23 cellular contexts compared by ENCODE assay signal in the genomic region with DNA sequence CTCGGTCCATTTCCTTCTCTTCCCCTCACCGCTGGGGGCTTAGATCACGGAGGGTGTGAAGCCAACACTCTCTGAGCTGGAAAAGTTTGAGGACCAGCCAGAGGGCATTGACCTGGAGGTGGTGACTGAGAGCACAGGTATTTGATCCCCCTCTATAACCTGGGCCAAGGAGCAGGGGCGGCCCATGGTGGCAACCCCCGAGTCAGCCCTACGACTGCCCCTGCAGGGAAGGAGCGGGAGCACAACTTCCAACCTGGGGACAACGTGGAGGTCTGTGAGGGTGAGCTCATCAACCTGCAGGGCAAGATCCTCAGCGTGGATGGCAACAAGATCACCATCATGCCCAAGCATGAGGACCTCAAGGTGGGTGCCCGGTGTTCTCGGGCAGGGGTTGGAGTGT. TPM values are rescaled to one million over a fixed set of nuclear protein-coding genes. Genes with fewer than 3 reads are reported as not detected.
A peak's percentile ranks its signal among the peaks of the same experiment; 100 is the strongest.
DNase-seq lines count a peak whose midpoint lies in the region; ATAC-seq, FAIRE-seq and TF ChIP-seq lines count a peak whose summit lies in the region.
"Had no signal": no experiment of that assay in that cellular context is flagged by ENCODE, and none has a peak within 500 bp of the region (broad histone marks: within the 10 kb centered on the region; RNA-seq: fewer than 3 reads in every experiment).

No MANE protein-coding gene starts in this region.

- no peak for TF ChIP-seq RAD21 in K562 (CRISPR knock-in tag; conservative IDR thresholded peaks at IDR 0.05 in 1 of 2, IDR thresholded peaks at IDR 0.05 in 1 of 2)

- no peak for DNase-seq in activated T-cell treated with anti-CD3 and anti-CD28 coated beads, Interleukin-2, amount 50 U/mL, for 72 hours
- DNase-seq in activated T-cell treated with anti-CD3 and anti-CD28 coated beads for 4 hours (no peak), K562 (ENCODE audit: extremely low read depth in 1 of 4, low spot score in 3 of 4) (no peak), SHP77 (lab: John Stamatoyannopoulos, UW) (no peak), Caco-2 (no peak)
- DNase-seq in stimulated activated naive B cell treated with anti-CD40 and anti-IgM and Interleukin-4, amounts not matched to agents 10 μg/mL and 1 μg/mL and 100 μg/mL, for 72 hours: no peak
- DNase-seq: BE2C; CD8-positive, alpha-beta T cell; DMS79; H9; IMR-90; Karpas-422; MG63; NCI-H1105 treated with DMSO at 0.1 percent for 48 hours; NCI-H1694 treated with DMSO at 0.1 percent for 48 hours; NK-92 treated with Interleukin-12 subunit alpha and Interleukin-12 subunit beta, amount 100 ng/mL, for 24 hours; Right ventricle myocardium superior had no signal

- H3K4me2 ChIP-seq in K562 (ENCODE audit: insufficient read depth, low read length): no peak overlapping the region

- H3K9me3 Mint-ChIP-seq in activated T-cell treated with anti-CD3 and anti-CD28 coated beads, Interleukin-2, amount 50 U/mL, for 72 hours: no peaks in the 10 kb centered on the region
- H3K9me3 Mint-ChIP-seq in stimulated activated naive B cell treated with anti-CD40 and anti-IgM and Interleukin-4, amounts not matched to agents 10 μg/mL and 1 μg/mL and 100 μg/mL, for 72 hours: no peaks in the 10 kb centered on the region
- H3K9me3 Mint-ChIP-seq in Caco-2 (ENCODE audit: unreplicated experiment): no peaks in the 10 kb centered on the region
- H3K9me3 Mint-ChIP-seq: CD8-positive, alpha-beta T cell; H9 had no signal

- intact Hi-C loops in K562 (cut with micrococcal nuclease): no loop called here
- intact Hi-C loops in Caco-2 (cut with micrococcal nuclease; ENCODE audit: unreplicated experiment): no loop called here

- CTCF ChIA-PET in K562 (lab: Yijun Ruan, JAX; ENCODE audit: low intra/inter-chr PET ratio): no interaction called here
- CTCF ChIA-PET in Caco-2 (lab: Charles Lee): no interaction called here

- no peak overlapping the region for H2AFZ ChIP-seq in K562 (ENCODE audit: low read depth, low read length)

- H3K79me2 ChIP-seq in K562 (ENCODE audit: control insufficient read depth, insufficient read depth, low read length): no peaks in the 10 kb centered on the region

- H3K27ac ChIP-seq in K562 (ENCODE audit: extremely low read depth, low read depth, low read length): no peak overlapping the region
- H3K27ac ChIP-seq: SK-N-MC had no signal

- no peaks in the 10 kb centered on the region for H3K27me3 ChIP-seq in K562 (ENCODE audit: control insufficient read depth in 2 of 2, insufficient read depth in 2 of 2, low read length in 2 of 2)
- no peaks in the 10 kb centered on the region for H3K27me3 ChIP-seq in Caco-2 (replicated peaks; ENCODE audit: control insufficient read depth, insufficient read depth, low read length)
- H3K27me3 ChIP-seq: BE2C, MG63 had no signal

- H3K27ac Mint-ChIP-seq in activated T-cell treated with anti-CD3 and anti-CD28 coated beads, Interleukin-2, amount 50 U/mL, for 72 hours: peak overlapping the region; percentile 43
- peak overlapping the region; percentile 26 for H3K27ac Mint-ChIP-seq in stimulated activated naive B cell treated with anti-CD40 and anti-IgM and Interleukin-4, amounts not matched to agents 10 μg/mL and 1 μg/mL and 100 μg/mL, for 72 hours
- H3K27ac Mint-ChIP-seq in Caco-2 (ENCODE audit: unreplicated experiment): no peak overlapping the region

- WGBS in K562 (ENCODE audit: insufficient coverage, low coverage, missing lambda C conversion rate): 89% methylated on average over 11 of the region's 11 CpGs

- in situ Hi-C loops in K562 (cut with MboI): no loop called here

- no peaks in the 10 kb centered on the region for H3K27me3 Mint-ChIP-seq in activated T-cell treated with anti-CD3 and anti-CD28 coated beads, Interleukin-2, amount 50 U/mL, for 72 hours (ENCODE audit: low read depth)
- H3K27me3 Mint-ChIP-seq in stimulated activated naive B cell treated with anti-CD40 and anti-IgM and Interleukin-4, amounts not matched to agents 10 μg/mL and 1 μg/mL and 100 μg/mL, for 72 hours: no peaks in the 10 kb centered on the region
- H3K27me3 Mint-ChIP-seq in Caco-2 (ENCODE audit: insufficient read depth, unreplicated experiment): no peaks in the 10 kb centered on the region

- no peaks in the 10 kb centered on the region; the same call in 1 of the 2 replicates for H4K20me1 ChIP-seq in K562 (replicated peaks; ENCODE audit: control insufficient read depth, insufficient read depth, low read length)

- no peak overlapping the region for H3K4me3 ChIP-seq in K562
- no peak overlapping the region for H3K4me3 ChIP-seq in Caco-2 (ENCODE audit: low read depth, low read length)
- H3K4me3 ChIP-seq: MG63, SK-N-MC had no signal

- no peak for FAIRE-seq in K562 (lab: Jason Lieb, UNC)
- FAIRE-seq: D721Med, HTR-8/SVneo had no signal

- TF ChIP-seq CTCF in K562 (IDR thresholded peaks at IDR 0.05 in 2 of 3, conservative IDR thresholded peaks at IDR 0.05 in 1 of 3; ENCODE audit: insufficient read depth in 2 of 3, low read depth in 1 of 3, low read length in 3 of 3) (no peak), Caco-2 (IDR thresholded peaks at IDR 0.05; ENCODE audit: insufficient read depth in 1 of 2, low read depth in 1 of 2, low read length in 1 of 2, severe bottlenecking in 1 of 2, unreplicated experiment in 1 of 2) (no peak)

- ATAC-seq in activated T-cell treated with anti-CD3 and anti-CD28 coated beads, Interleukin-2, amount 50 U/mL, for 72 hours (replicated peaks in 1 of 2): no peak
- ATAC-seq in K562: no peak
- ATAC-seq in stimulated activated naive B cell treated with anti-CD40 and anti-IgM and Interleukin-4, amounts not matched to agents 10 μg/mL and 1 μg/mL and 100 μg/mL, for 72 hours (replicated peaks): no peak
- ATAC-seq: CD8-positive, alpha-beta T cell had no signal

- H3K9ac ChIP-seq in K562 (ENCODE audit: insufficient read depth in 1 of 2, low read depth in 2 of 2, low read length in 2 of 2): peak overlapping the region in 1 of 2 experiments; percentile 78; a peak in 2 of 4 replicates

- peaks cover 21 to 39% of the 10 kb centered on the region in 2 donors for H3K36me3 Mint-ChIP-seq in activated T-cell treated with anti-CD3 and anti-CD28 coated beads, Interleukin-2, amount 50 U/mL, for 72 hours (ENCODE audit: insufficient read depth in 2 of 2)
- H3K36me3 Mint-ChIP-seq in stimulated activated naive B cell treated with anti-CD40 and anti-IgM and Interleukin-4, amounts not matched to agents 10 μg/mL and 1 μg/mL and 100 μg/mL, for 72 hours: peaks cover 64 to 78% of the 10 kb centered on the region in 2 donors
- H3K36me3 Mint-ChIP-seq in Caco-2 (ENCODE audit: insufficient read depth, unreplicated experiment): peaks cover 90% of the 10 kb centered on the region

- peaks cover 29% of the 10 kb centered on the region for H3K4me1 Mint-ChIP-seq in activated T-cell treated with anti-CD3 and anti-CD28 coated beads, Interleukin-2, amount 50 U/mL, for 72 hours (ENCODE audit: low read depth)
- H3K4me1 Mint-ChIP-seq in stimulated activated naive B cell treated with anti-CD40 and anti-IgM and Interleukin-4, amounts not matched to agents 10 μg/mL and 1 μg/mL and 100 μg/mL, for 72 hours: peaks cover 8 to 20% of the 10 kb centered on the region in 2 donors
- H3K4me1 Mint-ChIP-seq in Caco-2 (ENCODE audit: low read depth, unreplicated experiment): no peaks in the 10 kb centered on the region
- H3K4me1 Mint-ChIP-seq: H9 had no signal

- H3K9me1 ChIP-seq in K562 (ENCODE audit: control insufficient read depth, insufficient read depth, low read length): no peaks in the 10 kb centered on the region

- POLR2A ChIA-PET in K562 (lab: Yijun Ruan, JAX) (interaction anchor here (0.8 to 1.4 kb wide), 3 partner anchors 12 to 33 kb away, joined by 3 read pairs; a partner anchor contains a TSS), Caco-2 (lab: Charles Lee) (interaction anchor here (1.0 to 1.5 kb wide), 2 partner anchors 11 to 33 kb away, joined by 3 to 5 read pairs; a partner anchor contains a TSS)

- peak; percentile 28 for TF ChIP-seq POLR2A in GM19193 (IDR thresholded peaks at IDR 0.05; ENCODE audit: extremely low read depth, insufficient read depth, insufficient read length)
- TF ChIP-seq POLR2A in K562 (conservative IDR thresholded peaks at IDR 0.05): no peak

- peaks cover 0 to 11% of the 10 kb centered on the region in 2 experiments; a peak in 1 of 5 replicates for H3K4me1 ChIP-seq in K562 (replicated peaks in 1 of 2; ENCODE audit: control insufficient read depth in 2 of 2, insufficient read depth in 2 of 2, low read length in 2 of 2)
- no peaks in the 10 kb centered on the region for H3K4me1 ChIP-seq in Caco-2
- H3K4me1 ChIP-seq: BE2C had no signal

- BruUV-seq in K562 (replicated peaks; lab: Mats Ljungman, UMichigan) (no TSS peak), Caco-2 (replicated peaks; lab: Mats Ljungman, UMichigan) (no TSS peak)

- no peaks in the 10 kb centered on the region for H3K9me3 ChIP-seq in K562 (replicated peaks; ENCODE audit: control insufficient read depth, insufficient read depth, low read depth, low read length)
- H3K9me3 ChIP-seq in Caco-2: no peaks in the 10 kb centered on the region
- H3K9me3 ChIP-seq: BE2C, MG63 had no signal

- H3K4me3 Mint-ChIP-seq in activated T-cell treated with anti-CD3 and anti-CD28 coated beads, Interleukin-2, amount 50 U/mL, for 72 hours: no peak overlapping the region
- no peak overlapping the region for H3K4me3 Mint-ChIP-seq in stimulated activated naive B cell treated with anti-CD40 and anti-IgM and Interleukin-4, amounts not matched to agents 10 μg/mL and 1 μg/mL and 100 μg/mL, for 72 hours
- no peak overlapping the region for H3K4me3 Mint-ChIP-seq in Caco-2 (ENCODE audit: unreplicated experiment)
- H3K4me3 Mint-ChIP-seq: CD8-positive, alpha-beta T cell; H9 had no signal

- H3K36me3 ChIP-seq in K562 (ENCODE audit: control insufficient read depth, insufficient read depth, low read length) (peaks cover 96% of the 10 kb centered on the region; the same call in 2 of the 3 replicates), Caco-2 (ENCODE audit: control insufficient read depth, insufficient read depth, low read length) (peaks cover 15% of the 10 kb centered on the region)

- no peak for TF ChIP-seq EP300 in K562 (IDR thresholded peaks at IDR 0.05; ENCODE audit: low read length)

RNA-seq across cellular contexts. Expression of a gene that starts 11.6 kb away (rescaled TPM):
- 10 to 100 TPM; 52.4 to 55.8 TPM for total RNA-seq in activated T-cell treated with anti-CD3 and anti-CD28 coated beads, Interleukin-2, amount 50 U/mL, for 72 hours
- 133 and 241 TPM in 2 replicates for total RNA-seq in K562 (2011; cell fraction: chromatin; rRNA removed; ENCODE audit: low replicate concordance)
- total RNA-seq in K562 (2011; cell fraction: nucleolus; rRNA removed): 181 and 193 TPM in 2 replicates
- total RNA-seq in K562 (2011; cell fraction: nucleoplasm; rRNA removed): 161 and 168 TPM in 2 replicates
- total RNA-seq in K562 (2014; rRNA removed) (221 and 239 TPM in 2 replicates), K562 (2014; rRNA removed; fragmentation: Illumina TruSeq; extraction: Trizol) (81.4 and 94.9 TPM in 2 replicates), K562 (2015; rRNA removed; fragmentation: Illumina TruSeq; extraction: Trizol) (145 and 148 TPM in 2 replicates), K562 (2021) (214 and 221 TPM in 2 replicates), Caco-2 (2022) (152 and 162 TPM in 2 replicates)
- polyA plus RNA-seq in K562 (2011; rRNA removed) (166 and 170 TPM in 2 replicates), K562 (2014; fragmentation: Illumina TruSeq; extraction: Trizol) (157 and 181 TPM in 2 replicates), K562 (2014; fragmentation: Nextera tagmentation; extraction: Ambion mirVana) (10 to 100 TPM; 28.3 to 55.4 TPM), K562 (2014; rRNA removed) (221 and 228 TPM in 2 replicates)
- polyA plus RNA-seq in K562 (2011; cell fraction: cytosol; rRNA removed): 245 and 333 TPM in 2 replicates
- 158 and 195 TPM in 2 replicates for polyA plus RNA-seq in K562 (2011; cell fraction: nucleus; rRNA removed)
- polyA plus RNA-seq in K562 (2012): 135 and 190 TPM in 2 replicates
- 114 and 139 TPM in 2 replicates for polyA minus RNA-seq in K562 (2011; rRNA and poly(A)+ RNA removed)
- polyA minus RNA-seq in K562 (2011; cell fraction: cytosol; rRNA and poly(A)+ RNA removed): 106 and 111 TPM in 2 replicates
- polyA minus RNA-seq in K562 (2011; cell fraction: nucleus; rRNA and poly(A)+ RNA removed): 45.2 and 70.6 TPM in 2 replicates

RNA-seq across cellular contexts. Expression of a gene that starts 23.7 kb away (rescaled TPM):
- total RNA-seq in activated T-cell treated with anti-CD3 and anti-CD28 coated beads, Interleukin-2, amount 50 U/mL, for 72 hours: 100 to 1,000 TPM; 192 to 201 TPM
- total RNA-seq in K562 (2011; cell fraction: chromatin; rRNA removed; ENCODE audit: low replicate concordance): 330 and 539 TPM in 2 replicates
- total RNA-seq in K562 (2011; cell fraction: nucleolus; rRNA removed): 230 and 249 TPM in 2 replicates
- total RNA-seq in K562 (2011; cell fraction: nucleoplasm; rRNA removed): 271 and 280 TPM in 2 replicates
- total RNA-seq in K562 (2014; rRNA removed): 64.1 and 68.6 TPM in 2 replicates
- total RNA-seq in K562 (2014; rRNA removed; fragmentation: Illumina TruSeq; extraction: Trizol): 29.4 and 34.5 TPM in 2 replicates
- 35.9 and 36.9 TPM in 2 replicates for total RNA-seq in K562 (2015; rRNA removed; fragmentation: Illumina TruSeq; extraction: Trizol)
- 73.4 and 85.9 TPM in 2 replicates for total RNA-seq in K562 (2021)
- 27.6 and 58.9 TPM in 2 replicates for polyA plus RNA-seq in K562 (2011; rRNA removed)
- 37.3 and 38.8 TPM in 2 replicates for polyA plus RNA-seq in K562 (2011; cell fraction: cytosol; rRNA removed)
- polyA plus RNA-seq in K562 (2011; cell fraction: nucleus; rRNA removed): 208 and 227 TPM in 2 replicates
- polyA plus RNA-seq in K562 (2012): 93.1 and 112 TPM in 2 replicates
- polyA plus RNA-seq in K562 (2014; fragmentation: Illumina TruSeq; extraction: Trizol): 68.9 and 70.5 TPM in 2 replicates
- polyA plus RNA-seq in K562 (2014; fragmentation: Nextera tagmentation; extraction: Ambion mirVana): 10 to 100 TPM; 13.3 to 18.8 TPM
- 50.2 and 75.6 TPM in 2 replicates for polyA plus RNA-seq in K562 (2014; rRNA removed)
- 37.0 and 51.5 TPM in 2 replicates for polyA minus RNA-seq in K562 (2011; rRNA and poly(A)+ RNA removed)
- polyA minus RNA-seq in K562 (2011; cell fraction: cytosol; rRNA and poly(A)+ RNA removed): 42.2 and 42.6 TPM in 2 replicates
- 36.1 and 56.9 TPM in 2 replicates for polyA minus RNA-seq in K562 (2011; cell fraction: nucleus; rRNA and poly(A)+ RNA removed)
- 171 and 188 TPM in 2 replicates for total RNA-seq in Caco-2 (2022)

RNA-seq across cellular contexts. Expression of a gene that starts 29.7 kb away (rescaled TPM):
- 1 to 10 TPM in 1 of 2 donors, under 1 TPM in 1; 0.72 to 1.1 TPM for total RNA-seq in activated T-cell treated with anti-CD3 and anti-CD28 coated beads, Interleukin-2, amount 50 U/mL, for 72 hours
- 0.56 and 1.8 TPM in 2 replicates for total RNA-seq in K562 (2011; cell fraction: chromatin; rRNA removed; ENCODE audit: low replicate concordance)
- total RNA-seq in K562 (2011; cell fraction: nucleolus; rRNA removed): 2.0 and 2.5 TPM in 2 replicates
- total RNA-seq in K562 (2011; cell fraction: nucleoplasm; rRNA removed): 2.1 TPM in 2 replicates
- total RNA-seq in K562 (2014; rRNA removed) (5.4 and 5.5 TPM in 2 replicates), K562 (2014; rRNA removed; fragmentation: Illumina TruSeq; extraction: Trizol) (1.1 TPM in 2 replicates), K562 (2015; rRNA removed; fragmentation: Illumina TruSeq; extraction: Trizol) (0.80 and 1.1 TPM in 2 replicates), K562 (2021) (2.5 and 3.4 TPM in 2 replicates), Caco-2 (2022) (1.7 and 2.7 TPM in 2 replicates)
- polyA plus RNA-seq in K562 (2011; rRNA removed) (2.1 and 2.5 TPM in 2 replicates), K562 (2014; fragmentation: Illumina TruSeq; extraction: Trizol) (0.53 and 0.92 TPM in 2 replicates), K562 (2014; fragmentation: Nextera tagmentation; extraction: Ambion mirVana) (1 to 10 TPM in 1 of 2 experiments, under 1 TPM in 1; 0.92 to 1.2 TPM), K562 (2014; rRNA removed) (5.2 and 6.3 TPM in 2 replicates)
- 3.2 and 6.3 TPM in 2 replicates for polyA plus RNA-seq in K562 (2011; cell fraction: cytosol; rRNA removed)
- 2.0 TPM in 2 replicates for polyA plus RNA-seq in K562 (2011; cell fraction: nucleus; rRNA removed)
- polyA plus RNA-seq in K562 (2012): 1.3 and 2.0 TPM in 2 replicates
- polyA minus RNA-seq in K562 (2011; rRNA and poly(A)+ RNA removed): 0.39 and 0.63 TPM in 2 replicates
- 0.86 and 1.1 TPM in 2 replicates for polyA minus RNA-seq in K562 (2011; cell fraction: cytosol; rRNA and poly(A)+ RNA removed)
- 0.94 and 1.4 TPM in 2 replicates for polyA minus RNA-seq in K562 (2011; cell fraction: nucleus; rRNA and poly(A)+ RNA removed)
- total RNA-seq: A172, Right ventricle myocardium superior had no signal

RNA-seq across cellular contexts. Expression of a gene that starts 33.3 kb away (rescaled TPM):
- 1,000 to 10,000 TPM; 3,177 to 3,644 TPM for total RNA-seq in activated T-cell treated with anti-CD3 and anti-CD28 coated beads, Interleukin-2, amount 50 U/mL, for 72 hours
- 222 and 453 TPM in 2 replicates for total RNA-seq in K562 (2011; cell fraction: chromatin; rRNA removed; ENCODE audit: low replicate concordance)
- 784 and 1,002 TPM in 2 replicates for total RNA-seq in K562 (2011; cell fraction: nucleolus; rRNA removed)
- total RNA-seq in K562 (2011; cell fraction: nucleoplasm; rRNA removed): 878 and 1,583 TPM in 2 replicates
- total RNA-seq in K562 (2014; rRNA removed) (2,011 and 2,125 TPM in 2 replicates), K562 (2014; rRNA removed; fragmentation: Illumina TruSeq; extraction: Trizol) (82.6 and 146 TPM in 2 replicates), K562 (2015; rRNA removed; fragmentation: Illumina TruSeq; extraction: Trizol) (114 and 137 TPM in 2 replicates), K562 (2021) (3,072 and 3,267 TPM in 2 replicates), Caco-2 (2022) (2,801 and 3,019 TPM in 2 replicates)
- polyA plus RNA-seq in K562 (2011; rRNA removed) (1,618 and 2,255 TPM in 2 replicates), K562 (2014; fragmentation: Illumina TruSeq; extraction: Trizol) (2,204 and 2,973 TPM in 2 replicates), K562 (2014; fragmentation: Nextera tagmentation; extraction: Ambion mirVana) (1,000 to 10,000 TPM; 2,545 to 3,175 TPM), K562 (2014; rRNA removed) (3,400 and 3,671 TPM in 2 replicates)
- 6,767 and 7,935 TPM in 2 replicates for polyA plus RNA-seq in K562 (2011; cell fraction: cytosol; rRNA removed)
- 1,399 and 1,697 TPM in 2 replicates for polyA plus RNA-seq in K562 (2011; cell fraction: nucleus; rRNA removed)
- polyA plus RNA-seq in K562 (2012): 3,974 and 4,107 TPM in 2 replicates
- 1,356 and 1,489 TPM in 2 replicates for polyA minus RNA-seq in K562 (2011; rRNA and poly(A)+ RNA removed)
- 1,901 and 2,445 TPM in 2 replicates for polyA minus RNA-seq in K562 (2011; cell fraction: cytosol; rRNA and poly(A)+ RNA removed)
- polyA minus RNA-seq in K562 (2011; cell fraction: nucleus; rRNA and poly(A)+ RNA removed): 274 and 520 TPM in 2 replicates

RNA-seq across cellular contexts. Expression of a gene that starts 45.9 kb away (rescaled TPM):
- total RNA-seq in activated T-cell treated with anti-CD3 and anti-CD28 coated beads, Interleukin-2, amount 50 U/mL, for 72 hours: not detected
- total RNA-seq in K562 (2011; cell fraction: chromatin; rRNA removed; ENCODE audit: low replicate concordance): 0.25 TPM in 1 of 2 replicates, not detected in the other
- total RNA-seq in K562 (2011; cell fraction: nucleolus; rRNA removed): 0.50 TPM in 1 of 2 replicates, not detected in the other
- 0.84 and 0.95 TPM in 2 replicates for total RNA-seq in K562 (2011; cell fraction: nucleoplasm; rRNA removed)
- total RNA-seq in K562 (2014; rRNA removed) (not detected in 2 replicates), K562 (2014; rRNA removed; fragmentation: Illumina TruSeq; extraction: Trizol) (not detected in 2 replicates), K562 (2015; rRNA removed; fragmentation: Illumina TruSeq; extraction: Trizol) (not detected in 2 replicates), K562 (2021) (0.09 and 0.20 TPM in 2 replicates), Caco-2 (2022) (0.46 and 1.6 TPM in 2 replicates)
- polyA plus RNA-seq in K562 (2011; rRNA removed) (0.15 TPM in 1 of 2 replicates, not detected in the other), K562 (2014; fragmentation: Illumina TruSeq; extraction: Trizol) (0.08 and 0.09 TPM in 2 replicates), K562 (2014; fragmentation: Nextera tagmentation; extraction: Ambion mirVana) (under 1 TPM; 0.04 to 0.06 TPM), K562 (2014; rRNA removed) (0.05 TPM in 1 of 2 replicates, not detected in the other)
- polyA plus RNA-seq in K562 (2011; cell fraction: cytosol; rRNA removed): 0.03 TPM in 1 of 2 replicates, not detected in the other
- polyA plus RNA-seq in K562 (2011; cell fraction: nucleus; rRNA removed): 0.10 and 0.18 TPM in 2 replicates
- polyA plus RNA-seq in K562 (2012): 0.06 and 0.26 TPM in 2 replicates
- not detected in 2 replicates for polyA minus RNA-seq in K562 (2011; rRNA and poly(A)+ RNA removed)
- polyA minus RNA-seq in K562 (2011; cell fraction: cytosol; rRNA and poly(A)+ RNA removed): not detected in 2 replicates
- not detected in 2 replicates for polyA minus RNA-seq in K562 (2011; cell fraction: nucleus; rRNA and poly(A)+ RNA removed)
- total RNA-seq: A172; CD8-positive, alpha-beta T cell; IMR-90; NCI-H460; Right ventricle myocardium superior had no signal
- polyA plus RNA-seq: IMR-90 had no signal
